Comparison of ENCODE assay signal across 25 cellular contexts in the genomic region with DNA sequence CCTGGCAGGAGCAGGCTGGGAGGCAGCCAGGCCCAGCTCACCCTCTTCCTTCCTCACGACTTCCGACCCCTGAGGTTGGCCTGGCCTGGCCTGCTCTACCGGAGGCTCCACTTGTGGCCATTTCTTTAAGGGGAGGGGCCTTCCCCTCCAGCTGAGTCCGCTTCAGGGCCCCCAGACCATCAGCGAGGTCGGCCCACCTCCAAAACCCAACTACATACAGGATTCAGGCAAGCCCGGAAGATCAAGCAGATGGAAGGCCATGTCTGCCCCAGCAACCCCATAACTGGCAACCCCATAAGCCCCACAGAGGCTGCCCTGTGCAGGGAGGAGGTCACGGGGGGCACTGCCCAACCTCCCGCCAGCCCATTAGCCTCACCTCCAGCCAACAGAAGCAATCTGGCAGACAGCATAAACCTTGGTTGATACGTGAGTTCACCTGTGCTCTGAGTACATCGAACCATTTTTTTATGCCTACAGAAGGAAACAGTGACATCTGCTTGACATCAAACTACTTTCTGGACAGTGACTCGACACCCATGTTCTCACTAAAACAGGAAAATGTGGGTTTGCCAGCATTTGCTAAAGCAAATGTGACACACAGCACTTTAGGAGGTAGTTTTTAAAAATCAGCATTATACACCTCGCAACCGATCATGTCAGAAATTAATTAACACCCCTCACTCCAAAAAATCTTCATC.
DNase-seq lines count a peak whose midpoint lies in the region; ATAC-seq and TF ChIP-seq lines count a peak whose summit lies in the region.
"Had no signal": no experiment of that assay in that cellular context is flagged by ENCODE, and none has a peak within 500 bp of the region (broad histone marks: within the 10 kb centered on the region; RNA-seq: fewer than 3 reads in every experiment).

No MANE protein-coding gene starts in this region.

- CTCF ChIA-PET in activated CD4-positive, alpha-beta T cell treated with anti-CD3 and anti-CD28 coated beads for 36 hours (lab: Charles Lee): no interaction called here
- CTCF ChIA-PET in Calu3 (lab: Charles Lee): no interaction called here

- intact Hi-C loops in activated CD4-positive, alpha-beta T cell treated with anti-CD3 and anti-CD28 coated beads for 36 hours (cut with DNase I, micrococcal nuclease): loop anchor here in 1 of 2 experiments (2.0 kb wide), 1 partner anchor 56 kb away; no protein-coding TSS in a partner anchor
- intact Hi-C loops in Calu3 (cut with micrococcal nuclease; ENCODE audit: unreplicated experiment): no loop called here
- intact Hi-C loops in sigmoid colon (cut with DNase I): no loop called here

- peaks cover 0 to 14% (median 12%) of the 10 kb centered on the region in 4 donors for H3K4me1 ChIP-seq in sigmoid colon
- H3K4me1 ChIP-seq: body of pancreas, HAP-1, transverse colon had no signal

- TF ChIP-seq EP300 in sigmoid colon (IDR thresholded peaks at IDR 0.05): no peak

- no peak for DNase-seq in activated CD4-positive, alpha-beta T cell treated with anti-CD3 and anti-CD28 coated beads for 36 hours
- no peak for DNase-seq in activated CD4-positive, alpha-beta T cell treated with anti-CD3 and anti-CD28 coated beads for 1 hour
- DNase-seq in Calu3 (no peak), sigmoid colon (peak; percentile 42), omental fat pad (ENCODE audit: low spot score) (no peak), SKM-1 treated with dmso at 0.1 percent for 144 hours (lab: John Stamatoyannopoulos, UW; ENCODE audit: unreplicated experiment) (no peak)
- no peak for DNase-seq in activated naive CD8-positive, alpha-beta T cell treated with anti-CD3 and anti-CD28 coated beads, Interleukin-2, amount 50 U/mL, for 24 hours
- DNase-seq: 8988T; activated CD4-positive, alpha-beta T cell treated with anti-CD3 and anti-CD28 coated beads, Interleukin-2, amount 50 U/mL, for 1 hour; CD4-positive, alpha-beta T cell; DMS 273 treated with DMSO at 0.1 percent for 48 hours; NCI-H1092; NCI-H187 treated with DMSO at 0.1 percent for 48 hours; NCI-H2227 treated with DMSO at 0.1 percent for 48 hours; NCI-H69; stimulated activated CD4-positive, alpha-beta T cell treated with anti-CD3 and anti-CD28 coated beads, Interleukin-2, amount 100 ng/mL, for 48 hours; stimulated activated naive CD4-positive, alpha-beta T cell; T-helper 2 cell; transverse colon had no signal

- H3K9me3 Mint-ChIP-seq in activated CD4-positive, alpha-beta T cell treated with anti-CD3 and anti-CD28 coated beads for 36 hours (ENCODE audit: low read depth): peaks cover 10% of the 10 kb centered on the region
- peaks cover 11% of the 10 kb centered on the region for H3K9me3 Mint-ChIP-seq in Calu3 (ENCODE audit: low read depth, unreplicated experiment)
- H3K9me3 Mint-ChIP-seq in activated naive CD8-positive, alpha-beta T cell treated with anti-CD3 and anti-CD28 coated beads, Interleukin-2, amount 50 U/mL, for 24 hours: peaks cover 22% of the 10 kb centered on the region

- no peak overlapping the region for H3K4me3 ChIP-seq in sigmoid colon
- H3K4me3 ChIP-seq: body of pancreas, HAP-1, spleen, transverse colon had no signal

- WGBS in sigmoid colon, 2 donors: 90 to 97% methylated on average over 14 of the region's 14 CpGs

- H3K36me3 Mint-ChIP-seq in activated CD4-positive, alpha-beta T cell treated with anti-CD3 and anti-CD28 coated beads for 36 hours (ENCODE audit: low read depth): peaks cover 34% of the 10 kb centered on the region
- peaks cover 10% of the 10 kb centered on the region for H3K36me3 Mint-ChIP-seq in Calu3 (ENCODE audit: insufficient read depth, unreplicated experiment)
- peaks cover 43% of the 10 kb centered on the region for H3K36me3 Mint-ChIP-seq in activated naive CD8-positive, alpha-beta T cell treated with anti-CD3 and anti-CD28 coated beads, Interleukin-2, amount 50 U/mL, for 24 hours (ENCODE audit: low read depth)

- no TSS peak for BruUV-seq in Calu3 (replicated peaks; lab: Mats Ljungman, UMichigan)

- no peak for TF ChIP-seq CTCF in Calu3 (IDR thresholded peaks at IDR 0.05; ENCODE audit: unreplicated experiment)
- TF ChIP-seq CTCF in sigmoid colon (IDR thresholded peaks at IDR 0.05): no peak
- no peak for TF ChIP-seq CTCF in omental fat pad (IDR thresholded peaks at IDR 0.05)

- H3K36me3 ChIP-seq in sigmoid colon: no peaks in the 10 kb centered on the region
- H3K36me3 ChIP-seq: HAP-1, transverse colon had no signal

- H3K27ac ChIP-seq in sigmoid colon: no peak overlapping the region
- H3K27ac ChIP-seq: body of pancreas, epithelial cell of prostate, HL-60, spleen, transverse colon had no signal

- no peaks in the 10 kb centered on the region for H3K27me3 ChIP-seq in sigmoid colon
- H3K27me3 ChIP-seq: body of pancreas, spleen, transverse colon had no signal

- peak; percentile 68 for ATAC-seq in activated CD4-positive, alpha-beta T cell treated with anti-CD3 and anti-CD28 coated beads for 36 hours
- peak; percentile 48 for ATAC-seq in activated naive CD8-positive, alpha-beta T cell treated with anti-CD3 and anti-CD28 coated beads, Interleukin-2, amount 50 U/mL, for 24 hours
- ATAC-seq in GM21528 (IDR thresholded peaks at IDR 0.05; ENCODE audit: low FRiP score, unreplicated experiment) (no peak), omental fat pad (ENCODE audit: low FRiP score) (no peak)
- ATAC-seq: body of pancreas had no signal

- TF ChIP-seq POLR2A in sigmoid colon (IDR thresholded peaks at IDR 0.05): no peak

- H3K27ac Mint-ChIP-seq in activated CD4-positive, alpha-beta T cell treated with anti-CD3 and anti-CD28 coated beads for 36 hours: no peak overlapping the region
- H3K27ac Mint-ChIP-seq in Calu3 (ENCODE audit: unreplicated experiment): peak overlapping the region; percentile 2
- H3K27ac Mint-ChIP-seq in activated naive CD8-positive, alpha-beta T cell treated with anti-CD3 and anti-CD28 coated beads, Interleukin-2, amount 50 U/mL, for 24 hours: no peak overlapping the region
- H3K27ac Mint-ChIP-seq: CD4-positive, alpha-beta T cell had no signal

- no peaks in the 10 kb centered on the region for H3K9me3 ChIP-seq in sigmoid colon
- H3K9me3 ChIP-seq: body of pancreas had no signal

- H3K27me3 Mint-ChIP-seq in activated CD4-positive, alpha-beta T cell treated with anti-CD3 and anti-CD28 coated beads for 36 hours: no peaks in the 10 kb centered on the region
- no peaks in the 10 kb centered on the region for H3K27me3 Mint-ChIP-seq in Calu3 (ENCODE audit: unreplicated experiment)
- no peaks in the 10 kb centered on the region for H3K27me3 Mint-ChIP-seq in activated naive CD8-positive, alpha-beta T cell treated with anti-CD3 and anti-CD28 coated beads, Interleukin-2, amount 50 U/mL, for 24 hours
- H3K27me3 Mint-ChIP-seq: CD4-positive, alpha-beta T cell had no signal

- no peak overlapping the region for H3K4me3 Mint-ChIP-seq in activated CD4-positive, alpha-beta T cell treated with anti-CD3 and anti-CD28 coated beads for 36 hours
- no peak overlapping the region for H3K4me3 Mint-ChIP-seq in Calu3 (ENCODE audit: low read depth, unreplicated experiment)
- no peak overlapping the region for H3K4me3 Mint-ChIP-seq in activated naive CD8-positive, alpha-beta T cell treated with anti-CD3 and anti-CD28 coated beads, Interleukin-2, amount 50 U/mL, for 24 hours
- H3K4me3 Mint-ChIP-seq: CD4-positive, alpha-beta T cell had no signal

- peaks cover 5% of the 10 kb centered on the region for H3K4me1 Mint-ChIP-seq in activated CD4-positive, alpha-beta T cell treated with anti-CD3 and anti-CD28 coated beads for 36 hours
- H3K4me1 Mint-ChIP-seq in Calu3 (ENCODE audit: low read depth, unreplicated experiment): no peaks in the 10 kb centered on the region
- peaks cover 10% of the 10 kb centered on the region for H3K4me1 Mint-ChIP-seq in activated naive CD8-positive, alpha-beta T cell treated with anti-CD3 and anti-CD28 coated beads, Interleukin-2, amount 50 U/mL, for 24 hours

- POLR2A ChIA-PET in activated CD4-positive, alpha-beta T cell treated with anti-CD3 and anti-CD28 coated beads for 36 hours (lab: Charles Lee): no interaction called here

Comparison
In these comparisons a context has a peak if more than half of its experiments do, and no peak if none do; other contexts are left out.
1. ATAC-seq: peak in activated CD4-positive, alpha-beta T cell treated with anti-CD3 and anti-CD28 coated beads for 36 hours (single experiment) and activated naive CD8-positive, alpha-beta T cell treated with anti-CD3 and anti-CD28 coated beads, Interleukin-2, amount 50 U/mL, for 24 hours (single experiment); none in GM21528 (single experiment) and omental fat pad (single experiment).